In genomic region chr6:90278129-90278528, GRCh38 we compare ENCODE assay signal across 24 cellular contexts. TPM values are rescaled to one million over a fixed set of nuclear protein-coding genes. Genes with fewer than 3 reads are reported as not detected.
A peak's percentile ranks its signal among the peaks of the same experiment; 100 is the strongest.
DNase-seq lines count a peak whose midpoint lies in the region; ATAC-seq and TF ChIP-seq lines count a peak whose summit lies in the region.
"Had no signal": no experiment of that assay in that cellular context is flagged by ENCODE, and none has a peak within 500 bp of the region (broad histone marks: within the 10 kb centered on the region; RNA-seq: fewer than 3 reads in every experiment).

No MANE protein-coding gene starts in this region.

- peak overlapping the region; percentile 58 for H3K27ac Mint-ChIP-seq in T-helper 1 cell treated with Interleukin-12 subunit alpha and Interleukin-12 subunit beta and Interleukin-4 antibody, amounts not matched to agents 30 μg/mL and 1 μg/mL, for 36 hours
- peak overlapping the region; percentile 97 for H3K27ac Mint-ChIP-seq in CD4-positive, alpha-beta T cell
- peak overlapping the region; percentile 76 for H3K27ac Mint-ChIP-seq in activated CD8-positive, alpha-beta T cell treated with anti-CD3 and anti-CD28 coated beads, Interleukin-2, amount 10 ng/mL, durations not matched to agents 7 days and 5 days
- H3K27ac Mint-ChIP-seq in naive thymus-derived CD4-positive, alpha-beta T cell, result peak overlapping the region; percentile 59 to 100 (median 95)
- no peak overlapping the region for H3K27ac Mint-ChIP-seq in endothelial cell (ENCODE audit: unreplicated experiment)
- H3K27ac Mint-ChIP-seq: neural progenitor cell, type B pancreatic cell had no signal

- H3K4me1 Mint-ChIP-seq in T-helper 1 cell treated with Interleukin-12 subunit alpha and Interleukin-12 subunit beta and Interleukin-4 antibody, amounts not matched to agents 30 μg/mL and 1 μg/mL, for 36 hours (ENCODE audit: low read depth), result peaks cover 56% of the 10 kb centered on the region
- peaks cover 87% of the 10 kb centered on the region for H3K4me1 Mint-ChIP-seq in CD4-positive, alpha-beta T cell (ENCODE audit: low read depth)
- H3K4me1 Mint-ChIP-seq in activated CD8-positive, alpha-beta T cell treated with anti-CD3 and anti-CD28 coated beads, Interleukin-2, amount 10 ng/mL, durations not matched to agents 7 days and 5 days (ENCODE audit: low read depth), result peaks cover 88% of the 10 kb centered on the region
- peaks cover 27 to 100% (median 90%) of the 10 kb centered on the region in 7 donors for H3K4me1 Mint-ChIP-seq in naive thymus-derived CD4-positive, alpha-beta T cell
- no peaks in the 10 kb centered on the region for H3K4me1 Mint-ChIP-seq in endothelial cell (ENCODE audit: unreplicated experiment)

- POLR2A ChIA-PET in CD4-positive, alpha-beta T cell (lab: Charles Lee), result interaction anchor here (0.5 to 2.0 kb wide), 6 partner anchors 11 to 232 kb away, joined by 3 to 10 read pairs (median 4); no protein-coding TSS in a partner anchor
- POLR2A ChIA-PET in activated CD8-positive, alpha-beta T cell treated with anti-CD3 and anti-CD28 coated beads, Interleukin-2, amount 10 ng/mL, durations not matched to agents 7 days and 5 days (lab: Charles Lee), result interaction anchor here (0.5 to 1.9 kb wide), 4 partner anchors 43 to 115 kb away, joined by 3 to 8 read pairs (median 4); no protein-coding TSS in a partner anchor
- POLR2A ChIA-PET in naive thymus-derived CD4-positive, alpha-beta T cell (lab: Charles Lee), result interaction anchor here (0.6 to 3.4 kb wide), 12 partner anchors 8 to 175 kb away, joined by 3 to 25 read pairs (median 3); no protein-coding TSS in a partner anchor

- DNase-seq in T-helper 1 cell (no peak), endothelial cell (ENCODE audit: low spot score) (no peak)
- DNase-seq in CD4-positive, alpha-beta T cell, result no peak
- DNase-seq in activated CD8-positive, alpha-beta T cell treated with anti-CD3 and anti-CD28 coated beads, Interleukin-2, amount 10 ng/mL, durations not matched to agents 7 days and 5 days, result no peak
- no peak for DNase-seq in naive thymus-derived CD4-positive, alpha-beta T cell
- DNase-seq: Calu3, midbrain, NCI-H1048, NCI-H2029 treated with DMSO at 0.1 percent for 48 hours, NCI-H446, SJCRH30, stomach, T1000 had no signal

- peaks cover 6% of the 10 kb centered on the region for H3K27me3 Mint-ChIP-seq in T-helper 1 cell treated with Interleukin-12 subunit alpha and Interleukin-12 subunit beta and Interleukin-4 antibody, amounts not matched to agents 30 μg/mL and 1 μg/mL, for 36 hours (ENCODE audit: low read depth)
- no peaks in the 10 kb centered on the region for H3K27me3 Mint-ChIP-seq in CD4-positive, alpha-beta T cell
- H3K27me3 Mint-ChIP-seq in activated CD8-positive, alpha-beta T cell treated with anti-CD3 and anti-CD28 coated beads, Interleukin-2, amount 10 ng/mL, durations not matched to agents 7 days and 5 days (ENCODE audit: low read depth), result no peaks in the 10 kb centered on the region
- peaks cover 0 to 2% (median 0%) of the 10 kb centered on the region in 5 donors for H3K27me3 Mint-ChIP-seq in naive thymus-derived CD4-positive, alpha-beta T cell
- H3K27me3 Mint-ChIP-seq in endothelial cell (ENCODE audit: unreplicated experiment), result peaks cover 1% of the 10 kb centered on the region
- H3K27me3 Mint-ChIP-seq: type B pancreatic cell had no signal

- H3K36me3 Mint-ChIP-seq in T-helper 1 cell treated with Interleukin-12 subunit alpha and Interleukin-12 subunit beta and Interleukin-4 antibody, amounts not matched to agents 30 μg/mL and 1 μg/mL, for 36 hours (ENCODE audit: low read depth), result peaks cover 12% of the 10 kb centered on the region
- peaks cover 13% of the 10 kb centered on the region for H3K36me3 Mint-ChIP-seq in CD4-positive, alpha-beta T cell (ENCODE audit: low read depth)
- peaks cover 42% of the 10 kb centered on the region for H3K36me3 Mint-ChIP-seq in activated CD8-positive, alpha-beta T cell treated with anti-CD3 and anti-CD28 coated beads, Interleukin-2, amount 10 ng/mL, durations not matched to agents 7 days and 5 days (ENCODE audit: low read depth)
- peaks cover 0 to 33% (median 14%) of the 10 kb centered on the region in 5 donors for H3K36me3 Mint-ChIP-seq in naive thymus-derived CD4-positive, alpha-beta T cell
- no peaks in the 10 kb centered on the region for H3K36me3 Mint-ChIP-seq in endothelial cell (ENCODE audit: low read depth, unreplicated experiment)

- no peak for ATAC-seq in CD4-positive, alpha-beta T cell (ENCODE audit: poor library complexity)
- no peak for ATAC-seq in activated CD8-positive, alpha-beta T cell treated with anti-CD3 and anti-CD28 coated beads, Interleukin-2, amount 10 ng/mL, durations not matched to agents 7 days and 5 days
- ATAC-seq in naive thymus-derived CD4-positive, alpha-beta T cell, result no peak
- no peak for ATAC-seq in GM19324 (IDR thresholded peaks at IDR 0.05; ENCODE audit: low FRiP score, unreplicated experiment)
- no peak for ATAC-seq in GM18873 (IDR thresholded peaks at IDR 0.05; ENCODE audit: low FRiP score, unreplicated experiment)
- ATAC-seq: HCT116, Panc1 had no signal

- no peak overlapping the region for H3K4me3 ChIP-seq in naive thymus-derived CD4-positive, alpha-beta T cell (ENCODE audit: low read length)
- H3K4me3 ChIP-seq: coronary artery, neural progenitor cell, prostate gland, SJCRH30, skin epidermis, stomach had no signal

- intact Hi-C loops in CD4-positive, alpha-beta T cell (cut with DNase I, micrococcal nuclease), result loop anchor here in 1 of 2 experiments (2.0 kb wide), 1 partner anchor 17 kb away; no protein-coding TSS in a partner anchor
- intact Hi-C loops in naive thymus-derived CD4-positive, alpha-beta T cell (cut with micrococcal nuclease), result no loop called here

- CTCF ChIA-PET in CD4-positive, alpha-beta T cell (lab: Charles Lee), result interaction anchor here (1.1 kb wide), 1 partner anchor 9 kb away, joined by 3 read pairs; no protein-coding TSS in a partner anchor
- CTCF ChIA-PET in activated CD8-positive, alpha-beta T cell treated with anti-CD3 and anti-CD28 coated beads, Interleukin-2, amount 10 ng/mL, durations not matched to agents 7 days and 5 days (lab: Charles Lee), result interaction anchor here (0.9 to 2.0 kb wide), 8 partner anchors 9 to 290 kb away, joined by 3 to 7 read pairs (median 4); no protein-coding TSS in a partner anchor
- CTCF ChIA-PET in naive thymus-derived CD4-positive, alpha-beta T cell (lab: Charles Lee), result interaction anchor here (0.6 to 1.4 kb wide), 4 partner anchors 62 to 331 kb away, joined by 3 to 6 read pairs (median 3); no protein-coding TSS in a partner anchor

- H3K36me3 ChIP-seq in naive thymus-derived CD4-positive, alpha-beta T cell (ENCODE audit: control insufficient read depth in 2 of 3, insufficient read depth in 3 of 3, low read length in 3 of 3), result peaks cover 0 to 6% (median 0%) of the 10 kb centered on the region in 3 experiments
- H3K36me3 ChIP-seq: neural progenitor cell, prostate gland, SJCRH30, stomach had no signal

- peak overlapping the region; percentile 51 for H3K27ac ChIP-seq in CD4-positive, alpha-beta T cell (ENCODE audit: low read depth, low read length)
- peak overlapping the region; percentile 99 for H3K27ac ChIP-seq in naive thymus-derived CD4-positive, alpha-beta T cell (ENCODE audit: low read depth, low read length)
- H3K27ac ChIP-seq: 22Rv1, coronary artery, neural progenitor cell, prostate gland, SJCRH30, skin epidermis, stomach had no signal

- H3K9me3 ChIP-seq in CD4-positive, alpha-beta T cell (ENCODE audit: control insufficient read depth, low read length), result no peaks in the 10 kb centered on the region
- H3K9me3 ChIP-seq in naive thymus-derived CD4-positive, alpha-beta T cell (ENCODE audit: control insufficient read depth in 2 of 3, low read length in 3 of 3), result no peaks in the 10 kb centered on the region
- H3K9me3 ChIP-seq: prostate gland, SJCRH30, stomach had no signal

- H3K27me3 ChIP-seq in CD4-positive, alpha-beta T cell (ENCODE audit: control insufficient read depth, insufficient read depth, low read length), result no peaks in the 10 kb centered on the region
- no peaks in the 10 kb centered on the region for H3K27me3 ChIP-seq in naive thymus-derived CD4-positive, alpha-beta T cell (ENCODE audit: control insufficient read depth in 2 of 2, insufficient read depth in 2 of 2, low read length in 2 of 2)
- H3K27me3 ChIP-seq: neural progenitor cell, SJCRH30, stomach had no signal

- TF ChIP-seq CTCF in CD4-positive, alpha-beta T cell (IDR thresholded peaks at IDR 0.05), result no peak
- no peak for TF ChIP-seq CTCF in endothelial cell (IDR thresholded peaks at IDR 0.05; ENCODE audit: unreplicated experiment)

- peaks cover 17 to 77% of the 10 kb centered on the region in 2 donors for H3K4me1 ChIP-seq in naive thymus-derived CD4-positive, alpha-beta T cell (ENCODE audit: control insufficient read depth in 2 of 2, insufficient read depth in 2 of 2, low read length in 2 of 2)
- H3K4me1 ChIP-seq: SJCRH30, stomach had no signal

- H3K9me3 Mint-ChIP-seq in T-helper 1 cell treated with Interleukin-12 subunit alpha and Interleukin-12 subunit beta and Interleukin-4 antibody, amounts not matched to agents 30 μg/mL and 1 μg/mL, for 36 hours, result no peaks in the 10 kb centered on the region
- no peaks in the 10 kb centered on the region for H3K9me3 Mint-ChIP-seq in CD4-positive, alpha-beta T cell
- peaks cover 5% of the 10 kb centered on the region for H3K9me3 Mint-ChIP-seq in activated CD8-positive, alpha-beta T cell treated with anti-CD3 and anti-CD28 coated beads, Interleukin-2, amount 10 ng/mL, durations not matched to agents 7 days and 5 days (ENCODE audit: insufficient read depth)
- peaks cover 0 to 14% (median 0%) of the 10 kb centered on the region in 11 donors for H3K9me3 Mint-ChIP-seq in naive thymus-derived CD4-positive, alpha-beta T cell
- H3K9me3 Mint-ChIP-seq in endothelial cell (ENCODE audit: unreplicated experiment), result no peaks in the 10 kb centered on the region
- H3K9me3 Mint-ChIP-seq: type B pancreatic cell had no signal

- no peak overlapping the region for H3K4me3 Mint-ChIP-seq in T-helper 1 cell treated with Interleukin-12 subunit alpha and Interleukin-12 subunit beta and Interleukin-4 antibody, amounts not matched to agents 30 μg/mL and 1 μg/mL, for 36 hours
- H3K4me3 Mint-ChIP-seq in CD4-positive, alpha-beta T cell, result peak overlapping the region; percentile 67
- no peak overlapping the region for H3K4me3 Mint-ChIP-seq in activated CD8-positive, alpha-beta T cell treated with anti-CD3 and anti-CD28 coated beads, Interleukin-2, amount 10 ng/mL, durations not matched to agents 7 days and 5 days
- peak overlapping the region; percentile 63 to 76 (median 70) for H3K4me3 Mint-ChIP-seq in naive thymus-derived CD4-positive, alpha-beta T cell
- no peak overlapping the region for H3K4me3 Mint-ChIP-seq in endothelial cell (ENCODE audit: unreplicated experiment)
- H3K4me3 Mint-ChIP-seq: neural progenitor cell, type B pancreatic cell had no signal

RNA-seq across cellular contexts. Expression of gene BACH2, which starts 18.5 kb away (rescaled TPM):
- 100 to 1,000 TPM; 157 to 170 TPM for total RNA-seq in CD4-positive, alpha-beta T cell
- total RNA-seq in activated CD8-positive, alpha-beta T cell treated with anti-CD3 and anti-CD28 coated beads, Interleukin-2, amount 10 ng/mL, durations not matched to agents 7 days and 5 days, result 10 to 100 TPM; 61.3 to 70.9 TPM
- total RNA-seq in naive thymus-derived CD4-positive, alpha-beta T cell, result 100 to 1,000 TPM in 4 of 5 experiments, 10 to 100 TPM in 1; 33.0 to 193 (median 133) TPM
- polyA plus RNA-seq in naive thymus-derived CD4-positive, alpha-beta T cell, result 10 to 100 TPM; 24.8 to 26.5 TPM
- total RNA-seq in endothelial cell (ENCODE audit: unreplicated experiment), result 3.9 TPM

Comparison
In these comparisons a context has a peak if more than half of its experiments do, and no peak if none do; other contexts are left out.
1. H3K4me3 Mint-ChIP-seq: peak in CD4-positive, alpha-beta T cell (single experiment) and naive thymus-derived CD4-positive, alpha-beta T cell (10 of 10); none in T-helper 1 cell treated with Interleukin-12 subunit alpha and Interleukin-12 subunit beta and Interleukin-4 antibody, amounts not matched to agents 30 μg/mL and 1 μg/mL, for 36 hours (single experiment), activated CD8-positive, alpha-beta T cell treated with anti-CD3 and anti-CD28 coated beads, Interleukin-2, amount 10 ng/mL, durations not matched to agents 7 days and 5 days (single experiment) and endothelial cell (single experiment).